In the genomic region with DNA sequence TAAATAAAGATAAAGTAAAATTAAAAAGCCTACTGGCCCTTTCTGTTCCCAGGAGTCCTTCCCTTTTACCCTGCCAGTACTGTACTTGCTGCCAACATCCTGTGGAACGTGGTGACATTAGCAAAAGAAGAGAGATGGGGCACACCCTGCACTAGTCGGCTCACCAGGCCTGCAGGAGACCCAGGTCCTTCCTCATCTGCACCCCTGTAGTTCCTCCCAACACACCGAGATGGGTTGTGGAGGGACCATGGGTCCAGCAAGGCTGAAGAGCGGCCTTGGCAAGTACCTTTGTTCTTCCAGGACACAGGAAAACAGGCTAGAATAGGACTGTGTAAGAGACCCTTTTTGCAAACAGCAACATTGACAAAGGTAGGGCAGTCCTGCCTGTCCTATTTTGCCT, we compare ENCODE assay signal across 30 cellular contexts.
"Had no signal": no experiment of that assay in that cellular context is flagged by ENCODE, and none has a peak within 500 bp of the region (broad histone marks: within the 10 kb centered on the region; RNA-seq: fewer than 3 reads in every experiment).

No MANE protein-coding gene starts in this region.

- H3K4me1 ChIP-seq: foreskin keratinocyte, gastrocnemius medialis had no signal

- H3K4me3 ChIP-seq: ascending aorta, breast epithelium, cardiac muscle cell, coronary artery, dorsolateral prefrontal cortex, esophagus muscularis mucosa, gastrocnemius medialis, heart left ventricle had no signal

- H3K9me3 ChIP-seq: ascending aorta, breast epithelium, esophagus muscularis mucosa, gastrocnemius medialis, heart left ventricle had no signal

- ATAC-seq: activated CD4-positive, alpha-beta T cell treated with anti-CD3 and anti-CD28 coated beads for 36 hours; activated CD8-positive, alpha-beta memory T cell treated with anti-CD3 and anti-CD28 coated beads, Interleukin-2, amount 10 ng/mL, durations not matched to agents 7 days and 5 days; activated CD8-positive, alpha-beta T cell treated with anti-CD3 and anti-CD28 coated beads, Interleukin-2, amount 10 ng/mL, durations not matched to agents 7 days and 5 days; activated naive CD4-positive, alpha-beta T cell treated with anti-CD3 and anti-CD28 coated beads, Interleukin-2, amount 50 U/mL, for 72 hours; foreskin keratinocyte; gastrocnemius medialis; heart left ventricle; T-helper 17 cell had no signal

- H3K27me3 ChIP-seq: ascending aorta, breast epithelium, foreskin keratinocyte had no signal

- H3K27ac ChIP-seq: ascending aorta, breast epithelium, cardiac muscle cell, coronary artery, dorsolateral prefrontal cortex, esophagus muscularis mucosa, foreskin keratinocyte, gastrocnemius medialis, heart left ventricle had no signal

- H3K36me3 ChIP-seq: ascending aorta, breast epithelium, cardiac muscle cell, esophagus muscularis mucosa, gastrocnemius medialis, heart left ventricle had no signal

- DNase-seq: activated CD4-positive, alpha-beta memory T cell treated with anti-CD3 and anti-CD28 coated beads for 36 hours; activated CD4-positive, alpha-beta T cell treated with anti-CD3 and anti-CD28 coated beads for 36 hours; activated CD4-positive, alpha-beta T cell treated with anti-CD3 and anti-CD28 coated beads, Interleukin-2, amount 10 ng/mL, durations not matched to agents 24 days and 14 days; activated CD4-positive, CD25-positive, alpha-beta regulatory T cell; activated CD4-positive, CD25-positive, alpha-beta regulatory T cell treated with anti-CD3 and anti-CD28 coated beads, Interleukin-2, amount 50 U/mL, for 72 hours; activated CD8-positive, alpha-beta memory T cell treated with anti-CD3 and anti-CD28 coated beads, Interleukin-2, amount 10 ng/mL, durations not matched to agents 7 days and 5 days; activated CD8-positive, alpha-beta memory T cell treated with anti-CD3 and anti-CD28 coated beads, Interleukin-2, amount 50 U/mL, for 4 hours; activated CD8-positive, alpha-beta T cell treated with anti-CD3 and anti-CD28 coated beads, Interleukin-2, amount 10 ng/mL, durations not matched to agents 7 days and 5 days; activated gamma-delta T cell; activated naive CD4-positive, alpha-beta T cell; activated naive CD4-positive, alpha-beta T cell treated with anti-CD3 and anti-CD28 coated beads, Interleukin-2, amount 10 ng/mL, durations not matched to agents 7 days and 5 days; activated naive CD8-positive, alpha-beta T cell treated with anti-CD3 and anti-CD28 coated beads, Interleukin-2, amount 10 ng/mL, durations not matched to agents 7 days and 5 days; activated T-cell treated with anti-CD3 and anti-CD28 coated beads, Interleukin-2, amount 50 U/mL, for 1 hour; activated T-cell treated with anti-CD3 and anti-CD28 coated beads, Interleukin-2, amount 50 U/mL, for 48 hours; dorsolateral prefrontal cortex; effector memory CD4-positive, alpha-beta T cell; erythroblast; foreskin keratinocyte; gastrocnemius medialis; glutamatergic neuron; heart left ventricle; T-helper 1 cell; T-helper 17 cell; T1000 had no signal
